In the genomic region with DNA sequence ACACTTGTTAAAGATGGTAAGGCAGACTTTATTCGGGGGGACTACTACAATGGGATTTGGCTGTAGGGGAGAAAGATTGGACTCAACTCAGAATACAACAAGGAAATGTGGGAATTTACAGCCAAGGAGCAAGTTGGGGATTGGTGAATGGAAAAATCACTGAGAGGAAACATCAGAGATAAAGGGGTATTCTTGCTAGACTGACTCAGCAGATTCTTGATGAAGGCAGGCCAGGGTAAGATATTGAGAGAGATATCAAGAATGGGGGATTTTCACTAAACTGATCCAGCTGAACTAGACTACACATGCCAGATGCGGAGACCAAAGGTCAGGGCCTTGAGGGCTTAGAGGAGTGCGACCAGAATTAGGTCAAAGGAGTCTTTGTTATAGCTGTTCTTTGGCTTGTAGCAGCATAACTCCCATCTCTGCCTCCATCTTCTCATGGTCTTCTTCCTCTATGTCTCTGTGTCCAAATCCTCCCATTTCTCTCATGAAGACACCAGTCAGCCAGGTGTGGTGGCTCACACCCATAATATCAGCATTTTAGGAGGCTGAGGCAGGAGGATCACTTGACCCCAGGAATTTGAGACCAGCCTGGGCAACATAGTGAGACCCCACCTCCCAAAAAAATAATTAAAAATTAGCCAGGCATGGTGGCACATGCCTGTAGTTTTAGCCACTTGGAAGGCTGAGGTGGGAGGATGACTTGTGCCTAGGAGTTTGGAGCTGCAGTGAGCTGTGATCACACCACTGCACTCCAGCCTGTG, we compare ENCODE assay signal across 31 cellular contexts. TPM values are rescaled to one million over a fixed set of nuclear protein-coding genes. Genes with fewer than 3 reads are reported as not detected.
"Had no signal": no experiment of that assay in that cellular context is flagged by ENCODE, and none has a peak within 500 bp of the region (broad histone marks: within the 10 kb centered on the region; RNA-seq: fewer than 3 reads in every experiment).

No MANE protein-coding gene starts in this region.

- H3K27ac Mint-ChIP-seq: activated CD4-positive, alpha-beta memory T cell treated with anti-CD3 and anti-CD28 coated beads for 36 hours; activated CD4-positive, alpha-beta T cell treated with anti-CD3 and anti-CD28 coated beads for 36 hours; activated CD4-positive, alpha-beta T cell treated with anti-CD3 and anti-CD28 coated beads, Interleukin-2, amount 10 ng/mL, durations not matched to agents 7 days and 5 days; activated CD8-positive, alpha-beta memory T cell treated with anti-CD3 and anti-CD28 coated beads, Interleukin-2, amount 10 ng/mL, durations not matched to agents 7 days and 5 days; activated naive CD4-positive, alpha-beta T cell treated with anti-CD3 and anti-CD28 coated beads, Interleukin-2, amount 10 ng/mL, durations not matched to agents 7 days and 5 days; activated naive CD8-positive, alpha-beta T cell; activated naive CD8-positive, alpha-beta T cell treated with anti-CD3 and anti-CD28 coated beads, Interleukin-2, amount 50 U/mL, for 24 hours had no signal

- H3K4me3 Mint-ChIP-seq: activated CD4-positive, alpha-beta memory T cell treated with anti-CD3 and anti-CD28 coated beads for 36 hours; activated CD4-positive, alpha-beta T cell treated with anti-CD3 and anti-CD28 coated beads for 36 hours; activated CD4-positive, alpha-beta T cell treated with anti-CD3 and anti-CD28 coated beads, Interleukin-2, amount 10 ng/mL, durations not matched to agents 7 days and 5 days; activated CD8-positive, alpha-beta memory T cell treated with anti-CD3 and anti-CD28 coated beads, Interleukin-2, amount 10 ng/mL, durations not matched to agents 7 days and 5 days; activated naive CD4-positive, alpha-beta T cell treated with anti-CD3 and anti-CD28 coated beads, Interleukin-2, amount 10 ng/mL, durations not matched to agents 7 days and 5 days; activated naive CD8-positive, alpha-beta T cell; activated naive CD8-positive, alpha-beta T cell treated with anti-CD3 and anti-CD28 coated beads, Interleukin-2, amount 50 U/mL, for 24 hours had no signal

- H3K4me1 ChIP-seq: SJCRH30 had no signal

- H3K4me1 Mint-ChIP-seq: activated CD4-positive, alpha-beta T cell treated with anti-CD3 and anti-CD28 coated beads for 36 hours; activated CD4-positive, alpha-beta T cell treated with anti-CD3 and anti-CD28 coated beads, Interleukin-2, amount 10 ng/mL, durations not matched to agents 7 days and 5 days; activated CD8-positive, alpha-beta memory T cell treated with anti-CD3 and anti-CD28 coated beads, Interleukin-2, amount 10 ng/mL, durations not matched to agents 7 days and 5 days; activated naive CD4-positive, alpha-beta T cell treated with anti-CD3 and anti-CD28 coated beads, Interleukin-2, amount 10 ng/mL, durations not matched to agents 7 days and 5 days; activated naive CD8-positive, alpha-beta T cell treated with anti-CD3 and anti-CD28 coated beads, Interleukin-2, amount 50 U/mL, for 24 hours had no signal

- H2AFZ ChIP-seq: PC-9 had no signal

- H3K36me3 ChIP-seq: brain microvascular endothelial cell, SJCRH30 had no signal

- H3K9me3 ChIP-seq: SJCRH30 had no signal

- H3K36me3 Mint-ChIP-seq: activated CD4-positive, alpha-beta memory T cell treated with anti-CD3 and anti-CD28 coated beads for 36 hours; activated CD8-positive, alpha-beta memory T cell treated with anti-CD3 and anti-CD28 coated beads, Interleukin-2, amount 10 ng/mL, durations not matched to agents 7 days and 5 days; activated naive CD4-positive, alpha-beta T cell treated with anti-CD3 and anti-CD28 coated beads, Interleukin-2, amount 10 ng/mL, durations not matched to agents 7 days and 5 days had no signal

- ATAC-seq: activated CD4-positive, alpha-beta T cell treated with anti-CD3 and anti-CD28 coated beads for 36 hours; activated CD4-positive, CD25-positive, alpha-beta regulatory T cell treated with anti-CD3 and anti-CD28 coated beads, Interleukin-2, amount 50 U/mL, for 24 hours; activated CD8-positive, alpha-beta memory T cell treated with anti-CD3 and anti-CD28 coated beads, Interleukin-2, amount 10 ng/mL, durations not matched to agents 7 days and 5 days; activated naive CD8-positive, alpha-beta T cell treated with anti-CD3 and anti-CD28 coated beads, Interleukin-2, amount 50 U/mL, for 24 hours had no signal

- H3K27ac ChIP-seq: brain microvascular endothelial cell, PC-9, SJCRH30, SK-N-MC had no signal

- DNase-seq: activated CD4-positive, alpha-beta memory T cell treated with anti-CD3 and anti-CD28 coated beads for 36 hours; activated CD4-positive, alpha-beta T cell treated with anti-CD3 and anti-CD28 coated beads for 36 hours; activated CD4-positive, alpha-beta T cell treated with anti-CD3 and anti-CD28 coated beads, Interleukin-2, amount 10 ng/mL, durations not matched to agents 7 days and 5 days; activated CD8-positive, alpha-beta memory T cell treated with anti-CD3 and anti-CD28 coated beads for 24 hours; activated CD8-positive, alpha-beta memory T cell treated with anti-CD3 and anti-CD28 coated beads, Interleukin-2, amount 10 ng/mL, durations not matched to agents 7 days and 5 days; activated CD8-positive, alpha-beta memory T cell treated with anti-CD3 and anti-CD28 coated beads, Interleukin-2, amount 50 U/mL, for 48 hours; activated effector memory CD4-positive, alpha-beta T cell treated with Interleukin-2 at 50 U/mL for 16 hours; activated naive CD4-positive, alpha-beta T cell treated with anti-CD3 and anti-CD28 coated beads, Interleukin-2, amount 10 ng/mL, durations not matched to agents 7 days and 5 days; activated naive CD8-positive, alpha-beta T cell treated with anti-CD3 and anti-CD28 coated beads, Interleukin-2, amount 50 U/mL, for 24 hours; activated T-cell treated with anti-CD3 and anti-CD28 coated beads, Interleukin-2, amount 50 U/mL, for 48 hours; anterior cingulate cortex; brain microvascular endothelial cell; central memory CD4-positive, alpha-beta T cell; NCI-H1092 treated with DMSO at 0.1 percent for 48 hours; NCI-H1417; NCI-H146; NCI-H187; NCI-H2029 treated with DMSO at 0.1 percent for 48 hours; NCI-H2107; NCI-H2171; NCI-H510A; NCI-H526; NCI-H748 treated with DMSO at 0.1 percent for 48 hours; NK-92 treated with Interleukin-12 subunit alpha and Interleukin-12 subunit beta, amount 100 ng/mL, for 24 hours; PC-9; Right ventricle myocardium superior; SJCRH30 had no signal

- H3K4me2 ChIP-seq: PC-9 had no signal

- H3K9me3 Mint-ChIP-seq: activated CD4-positive, alpha-beta memory T cell treated with anti-CD3 and anti-CD28 coated beads for 36 hours; activated CD4-positive, alpha-beta T cell treated with anti-CD3 and anti-CD28 coated beads, Interleukin-2, amount 10 ng/mL, durations not matched to agents 7 days and 5 days; activated naive CD4-positive, alpha-beta T cell treated with anti-CD3 and anti-CD28 coated beads, Interleukin-2, amount 10 ng/mL, durations not matched to agents 7 days and 5 days; activated naive CD8-positive, alpha-beta T cell treated with anti-CD3 and anti-CD28 coated beads, Interleukin-2, amount 50 U/mL, for 24 hours had no signal

- H3K4me3 ChIP-seq: PC-9, SJCRH30, SK-N-MC had no signal

- H3K27me3 ChIP-seq: brain microvascular endothelial cell, SJCRH30 had no signal

RNA-seq across cellular contexts. Expression of gene CHD9NB, which starts 17.3 kb away (rescaled TPM):
- total RNA-seq: OCI-LY7, SJCRH30 had no signal
